Comparison of ENCODE assay signal across 18 cellular contexts in the genomic region with DNA sequence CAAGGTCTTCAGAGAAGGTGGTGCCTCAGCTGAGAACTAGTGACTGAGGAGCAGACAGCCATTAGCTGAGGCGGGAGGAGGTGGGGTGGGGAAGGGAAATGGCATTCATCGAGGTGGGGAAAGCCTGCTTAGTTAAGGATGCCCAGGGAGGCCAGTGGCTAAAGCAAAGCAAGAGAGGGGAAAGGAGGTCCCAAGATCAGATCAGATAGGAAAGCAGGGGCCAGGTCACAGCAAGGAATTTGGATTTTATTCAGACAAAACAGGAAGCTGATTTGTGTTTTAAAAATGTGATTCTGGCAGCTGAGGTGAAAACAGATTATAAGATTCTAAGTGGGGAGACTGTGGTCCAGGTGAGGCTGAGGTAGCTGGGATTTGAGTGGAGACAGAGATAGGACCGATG. TPM values are rescaled to one million over a fixed set of nuclear protein-coding genes. Genes with fewer than 3 reads are reported as not detected.
A peak's percentile ranks its signal among the peaks of the same experiment; 100 is the strongest.
DNase-seq lines count a peak whose midpoint lies in the region; ATAC-seq lines count a peak whose summit lies in the region.
"Had no signal": no experiment of that assay in that cellular context is flagged by ENCODE, and none has a peak within 500 bp of the region (broad histone marks: within the 10 kb centered on the region; RNA-seq: fewer than 3 reads in every experiment).

No MANE protein-coding gene starts in this region.

- peak overlapping the region; percentile 56 for H3K4me2 ChIP-seq in GM23248 (ENCODE audit: unreplicated experiment)
- H3K4me2 ChIP-seq: BLaER1 had no signal

- WGBS in GM23248 (ENCODE audit: low coverage in 1 of 2, low lambda C conversion rate in 2 of 2, missing lambda C conversion rate in 2 of 2), 2 experiments = 84 to 91% methylated on average over 3 of the region's 3 CpGs

- peaks cover 11% of the 10 kb centered on the region; the same call in 1 of the 2 replicates for H3F3A ChIP-seq in GM23248 (ENCODE audit: insufficient read depth)

- H3K4me1 ChIP-seq in GM23248 (ENCODE audit: insufficient read depth) = peaks cover 49% of the 10 kb centered on the region
- peaks cover 6% of the 10 kb centered on the region for H3K4me1 ChIP-seq in CD4-positive, alpha-beta memory T cell (ENCODE audit: insufficient read depth, low read length)
- H3K4me1 ChIP-seq: BLaER1, HAP-1 had no signal

- no peaks in the 10 kb centered on the region for H3K36me3 ChIP-seq in GM23248 (ENCODE audit: low read depth)
- H3K36me3 ChIP-seq in CD4-positive, alpha-beta memory T cell (ENCODE audit: insufficient read depth, low read length) = no peaks in the 10 kb centered on the region
- H3K36me3 ChIP-seq: BLaER1, HAP-1 had no signal

- no peak overlapping the region for H3K4me3 Mint-ChIP-seq in activated naive CD8-positive, alpha-beta T cell treated with anti-CD3 and anti-CD28 coated beads for 36 hours
- no peak overlapping the region for H3K4me3 Mint-ChIP-seq in activated naive CD8-positive, alpha-beta T cell treated with anti-CD3 and anti-CD28 coated beads, Interleukin-2, amount 50 U/mL, for 24 hours
- no peak overlapping the region for H3K4me3 Mint-ChIP-seq in CD4-positive, alpha-beta memory T cell
- H3K4me3 Mint-ChIP-seq: CD14-positive monocyte; CD8-positive, alpha-beta T cell; IgD-negative memory B cell had no signal

- CTCF ChIA-PET in CD4-positive, alpha-beta memory T cell (lab: Charles Lee; ENCODE audit: partially characterized antibody) = interaction anchor here (0.5 kb wide), 1 partner anchor 62 kb away, joined by 3 read pairs; no protein-coding TSS in a partner anchor

- H3K27ac ChIP-seq in GM23248 = no peak overlapping the region
- H3K27ac ChIP-seq in CD4-positive, alpha-beta memory T cell (ENCODE audit: low read depth, low read length) = no peak overlapping the region
- H3K27ac ChIP-seq: BLaER1, HL-60 had no signal

- in situ Hi-C loops in GM23248 (cut with MboI) = no loop called here

- no peaks in the 10 kb centered on the region for H3K36me3 Mint-ChIP-seq in activated naive CD8-positive, alpha-beta T cell treated with anti-CD3 and anti-CD28 coated beads for 36 hours
- H3K36me3 Mint-ChIP-seq in activated naive CD8-positive, alpha-beta T cell treated with anti-CD3 and anti-CD28 coated beads, Interleukin-2, amount 50 U/mL, for 24 hours (ENCODE audit: low read depth) = no peaks in the 10 kb centered on the region
- H3K36me3 Mint-ChIP-seq in CD4-positive, alpha-beta memory T cell = no peaks in the 10 kb centered on the region
- H3K36me3 Mint-ChIP-seq: CD14-positive monocyte; CD8-positive, alpha-beta T cell; IgD-negative memory B cell had no signal

- H3K9me3 ChIP-seq in GM23248 (ENCODE audit: low read depth) = no peaks in the 10 kb centered on the region
- no peaks in the 10 kb centered on the region for H3K9me3 ChIP-seq in CD4-positive, alpha-beta memory T cell (ENCODE audit: control insufficient read depth in 1 of 2, low read length in 2 of 2)
- H3K9me3 ChIP-seq: BLaER1, HAP-1 had no signal

- H3K27ac Mint-ChIP-seq in activated naive CD8-positive, alpha-beta T cell treated with anti-CD3 and anti-CD28 coated beads for 36 hours = peak overlapping the region; percentile 27
- H3K27ac Mint-ChIP-seq in activated naive CD8-positive, alpha-beta T cell treated with anti-CD3 and anti-CD28 coated beads, Interleukin-2, amount 50 U/mL, for 24 hours = no peak overlapping the region
- H3K27ac Mint-ChIP-seq in CD4-positive, alpha-beta memory T cell = peak overlapping the region in 1 of 7 donors; percentile 2
- H3K27ac Mint-ChIP-seq: CD14-positive monocyte; CD8-positive, alpha-beta T cell; IgD-negative memory B cell had no signal

- H3K9ac ChIP-seq in GM23248 = no peak overlapping the region
- H3K9ac ChIP-seq: BLaER1 had no signal

- no peak overlapping the region for H3K4me3 ChIP-seq in GM23248
- no peak overlapping the region for H3K4me3 ChIP-seq in CD4-positive, alpha-beta memory T cell (ENCODE audit: low read length in 2 of 2)
- H3K4me3 ChIP-seq: BLaER1, GM12878, HAP-1 had no signal

- H4K20me1 ChIP-seq in GM23248 (ENCODE audit: insufficient read depth) = no peaks in the 10 kb centered on the region
- H4K20me1 ChIP-seq: BLaER1 had no signal

- H3K79me2 ChIP-seq in GM23248 (ENCODE audit: insufficient read depth) = no peaks in the 10 kb centered on the region

- POLR2A ChIA-PET in CD4-positive, alpha-beta memory T cell (lab: Charles Lee; ENCODE audit: partially characterized antibody) = no interaction called here

- H3K27me3 ChIP-seq in GM23248 (replicated peaks; ENCODE audit: insufficient read depth) = no peaks in the 10 kb centered on the region
- H3K27me3 ChIP-seq in CD4-positive, alpha-beta memory T cell (ENCODE audit: insufficient read depth, low read length) = no peaks in the 10 kb centered on the region
- H3K27me3 ChIP-seq: BLaER1 had no signal

- intact Hi-C loops in CD4-positive, alpha-beta memory T cell (cut with micrococcal nuclease) = loop anchor here (5.0 kb wide), 1 partner anchor 908 kb away; no protein-coding TSS in a partner anchor

- H3K27me3 Mint-ChIP-seq in activated naive CD8-positive, alpha-beta T cell treated with anti-CD3 and anti-CD28 coated beads for 36 hours = peaks cover 56% of the 10 kb centered on the region
- H3K27me3 Mint-ChIP-seq in activated naive CD8-positive, alpha-beta T cell treated with anti-CD3 and anti-CD28 coated beads, Interleukin-2, amount 50 U/mL, for 24 hours = peaks cover 27% of the 10 kb centered on the region
- H3K27me3 Mint-ChIP-seq in CD4-positive, alpha-beta memory T cell = peaks cover 14 to 28% of the 10 kb centered on the region in 2 donors

- no peak for ATAC-seq in activated naive CD8-positive, alpha-beta T cell treated with anti-CD3 and anti-CD28 coated beads, Interleukin-2, amount 50 U/mL, for 24 hours
- no peak for ATAC-seq in GM21447 (IDR thresholded peaks at IDR 0.05; ENCODE audit: unreplicated experiment)
- ATAC-seq: CD8-positive, alpha-beta T cell; GM12878 had no signal

- no peaks in the 10 kb centered on the region for H3K9me3 Mint-ChIP-seq in activated naive CD8-positive, alpha-beta T cell treated with anti-CD3 and anti-CD28 coated beads for 36 hours
- H3K9me3 Mint-ChIP-seq in activated naive CD8-positive, alpha-beta T cell treated with anti-CD3 and anti-CD28 coated beads, Interleukin-2, amount 50 U/mL, for 24 hours = no peaks in the 10 kb centered on the region
- H3K9me3 Mint-ChIP-seq in CD4-positive, alpha-beta memory T cell = no peaks in the 10 kb centered on the region
- H3K9me3 Mint-ChIP-seq: CD14-positive monocyte; CD8-positive, alpha-beta T cell; IgD-negative memory B cell had no signal

- H2AFZ ChIP-seq in GM23248 = no peak overlapping the region

- DNase-seq in activated naive CD8-positive, alpha-beta T cell treated with anti-CD3 and anti-CD28 coated beads for 36 hours = no peak
- DNase-seq in activated naive CD8-positive, alpha-beta T cell treated with anti-CD3 and anti-CD28 coated beads, Interleukin-2, amount 50 U/mL, for 24 hours = no peak
- no peak for DNase-seq in GM23248
- DNase-seq in M059J (ENCODE audit: low read depth) = peak; percentile 59
- DNase-seq in stimulated activated CD4-positive, alpha-beta T cell treated with anti-CD3 and anti-CD28 coated beads, Interleukin-4, amount 100 ng/mL, for 1 hour = no peak
- no peak for DNase-seq in CD4-positive, alpha-beta memory T cell
- DNase-seq: Calu3; CD8-positive, alpha-beta T cell; KBM-7 had no signal

- no peaks in the 10 kb centered on the region for H3K9me2 ChIP-seq in GM23248 (ENCODE audit: insufficient read depth)

- H3K4me1 Mint-ChIP-seq in activated naive CD8-positive, alpha-beta T cell treated with anti-CD3 and anti-CD28 coated beads for 36 hours = peaks cover 10% of the 10 kb centered on the region
- peaks cover 9% of the 10 kb centered on the region for H3K4me1 Mint-ChIP-seq in activated naive CD8-positive, alpha-beta T cell treated with anti-CD3 and anti-CD28 coated beads, Interleukin-2, amount 50 U/mL, for 24 hours
- H3K4me1 Mint-ChIP-seq in CD4-positive, alpha-beta memory T cell = peaks cover 2 to 8% (median 5%) of the 10 kb centered on the region in 4 donors

RNA-seq across cellular contexts. Expression of gene CNNM1, which starts 45.8 kb away (rescaled TPM):
- 1 to 10 TPM in 1 of 2 experiments, under 1 TPM in 1; 0.70 to 1.0 TPM for total RNA-seq in activated naive CD8-positive, alpha-beta T cell treated with anti-CD3 and anti-CD28 coated beads for 36 hours
- 1.6 and 2.1 TPM in 2 replicates for total RNA-seq in GM23248 (2014; rRNA removed; shearing (Covaris generic))
- polyA plus RNA-seq in GM23248 (2016; fragmentation: Nextera tagmentation; extraction: Ambion mirVana) = 0.95 and 1.1 TPM in 2 replicates
- 1.6 and 2.4 TPM in 2 replicates for total RNA-seq in M059J (2014; rRNA removed; shearing (Covaris generic))
- total RNA-seq in CD4-positive, alpha-beta memory T cell = under 1 TPM; 0.47 to 0.75 TPM
- under 1 TPM in 1 of 2 donors, not detected in 1; 0.03 TPM for polyA plus RNA-seq in CD4-positive, alpha-beta memory T cell
- total RNA-seq: CD8-positive, alpha-beta T cell; GM12878; H4; HT1080 had no signal
- polyA plus RNA-seq: CD14-positive monocyte, IgD-negative memory B cell had no signal

RNA-seq across cellular contexts. Expression of gene GOT1, which starts 55.5 kb away (rescaled TPM):
- 10 to 100 TPM; 50.8 to 53.9 TPM for total RNA-seq in activated naive CD8-positive, alpha-beta T cell treated with anti-CD3 and anti-CD28 coated beads for 36 hours
- total RNA-seq in GM23248 (2014; rRNA removed; shearing (Covaris generic)) = 19.1 and 39.6 TPM in 2 replicates
- polyA plus RNA-seq in GM23248 (2016; fragmentation: Nextera tagmentation; extraction: Ambion mirVana) = 62.7 and 63.7 TPM in 2 replicates
- total RNA-seq in M059J (2014; rRNA removed; shearing (Covaris generic)) = 38.3 and 68.6 TPM in 2 replicates
- total RNA-seq in CD4-positive, alpha-beta memory T cell = 10 to 100 TPM; 10.3 to 10.4 TPM
- polyA plus RNA-seq in CD4-positive, alpha-beta memory T cell = 10 to 100 TPM; 18.8 to 19.4 TPM
